Comparison of ENCODE assay signal across 21 cellular contexts in the genomic region with DNA sequence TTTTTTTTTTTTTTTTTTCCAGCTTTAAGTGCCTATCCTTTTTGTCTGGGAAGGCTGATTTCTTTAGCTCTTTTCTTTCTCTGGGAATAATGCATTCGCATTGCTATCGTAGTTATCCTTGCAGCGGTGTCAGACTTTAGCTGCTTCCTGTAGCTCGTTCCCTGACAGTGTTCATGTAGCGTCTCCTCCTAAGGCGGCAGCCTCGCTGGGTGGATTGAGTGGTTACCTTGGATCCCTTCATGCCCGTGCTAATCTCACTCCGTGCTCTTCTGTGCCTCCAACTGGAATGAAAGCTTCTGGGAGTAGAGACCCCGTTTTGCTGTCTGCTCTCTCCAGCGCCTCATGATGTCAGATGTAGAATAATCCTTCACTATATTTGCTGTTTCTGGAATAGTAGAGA.
"Had no signal": no experiment of that assay in that cellular context is flagged by ENCODE, and none has a peak within 500 bp of the region (broad histone marks: within the 10 kb centered on the region; RNA-seq: fewer than 3 reads in every experiment).

No MANE protein-coding gene starts in this region.

- H3K4me1 Mint-ChIP-seq: activated naive CD8-positive, alpha-beta T cell treated with anti-CD3 and anti-CD28 coated beads, Interleukin-2, amount 10 ng/mL, durations not matched to agents 7 days and 5 days had no signal

- H3K36me3 ChIP-seq: adrenal gland, SJSA1 had no signal

- H3K4me1 ChIP-seq: adrenal gland, SJSA1 had no signal

- H3K27me3 Mint-ChIP-seq: T-helper 17 cell had no signal

- DNase-seq: activated CD4-positive, alpha-beta T cell treated with anti-CD3 and anti-CD28 coated beads for 48 hours; activated CD4-positive, alpha-beta T cell treated with anti-CD3 and anti-CD28 coated beads, Interleukin-2, amount 50 U/mL, for 4 hours; activated CD4-positive, CD25-positive, alpha-beta regulatory T cell treated with anti-CD3 and anti-CD28 coated beads, Interleukin-2, amount 50 U/mL, for 72 hours; activated CD8-positive, alpha-beta memory T cell treated with anti-CD3 and anti-CD28 coated beads, Interleukin-2, amount 50 U/mL, for 48 hours; activated CD8-positive, alpha-beta T cell treated with anti-CD3 and anti-CD28 coated beads, Interleukin-2, amount 10 ng/mL, durations not matched to agents 7 days and 5 days; activated naive CD4-positive, alpha-beta T cell treated with anti-CD3 and anti-CD28 coated beads, Interleukin-2, amount 50 U/mL, for 16 hours; activated naive CD8-positive, alpha-beta T cell treated with anti-CD3 and anti-CD28 coated beads, Interleukin-2, amount 10 ng/mL, durations not matched to agents 7 days and 5 days; activated T-cell treated with anti-CD3 and anti-CD28 coated beads, Interleukin-2, amount 50 U/mL, for 1 hour; adrenal gland; NCI-H1092; NCI-H1417 treated with DMSO at 0.1 percent for 48 hours; NCI-H1694; NCI-H2029; NCI-H2107; NCI-H510A treated with DMSO at 0.1 percent for 48 hours; PC-3; SHP77; T-helper 17 cell; T-helper 9 cell had no signal

- H3K4me3 Mint-ChIP-seq: activated CD8-positive, alpha-beta T cell treated with anti-CD3 and anti-CD28 coated beads, Interleukin-2, amount 10 ng/mL, durations not matched to agents 7 days and 5 days; activated naive CD8-positive, alpha-beta T cell treated with anti-CD3 and anti-CD28 coated beads, Interleukin-2, amount 10 ng/mL, durations not matched to agents 7 days and 5 days; T-helper 17 cell; WTC11 had no signal

- ATAC-seq: activated CD8-positive, alpha-beta T cell treated with anti-CD3 and anti-CD28 coated beads, Interleukin-2, amount 10 ng/mL, durations not matched to agents 7 days and 5 days; PC-3; T-helper 17 cell had no signal

- H3K36me3 Mint-ChIP-seq: activated naive CD8-positive, alpha-beta T cell treated with anti-CD3 and anti-CD28 coated beads, Interleukin-2, amount 10 ng/mL, durations not matched to agents 7 days and 5 days had no signal

- H3K27me3 ChIP-seq: adrenal gland, SJSA1 had no signal

- H3K9me3 Mint-ChIP-seq: activated naive CD8-positive, alpha-beta T cell treated with anti-CD3 and anti-CD28 coated beads, Interleukin-2, amount 10 ng/mL, durations not matched to agents 7 days and 5 days had no signal

- H3K9me3 ChIP-seq: adrenal gland had no signal

- H3K27ac Mint-ChIP-seq: activated CD8-positive, alpha-beta T cell treated with anti-CD3 and anti-CD28 coated beads, Interleukin-2, amount 10 ng/mL, durations not matched to agents 7 days and 5 days; activated naive CD8-positive, alpha-beta T cell treated with anti-CD3 and anti-CD28 coated beads, Interleukin-2, amount 10 ng/mL, durations not matched to agents 7 days and 5 days; T-helper 17 cell had no signal

- H3K4me3 ChIP-seq: adrenal gland, SJSA1 had no signal

- H3K27ac ChIP-seq: adrenal gland, SJSA1 had no signal
